Comparison of ENCODE assay signal across 21 cellular contexts in genomic region chr16:78605548-78606097, GRCh38.
A peak's percentile ranks its signal among the peaks of the same experiment; 100 is the strongest.
DNase-seq lines count a peak whose midpoint lies in the region; ATAC-seq and TF ChIP-seq lines count a peak whose summit lies in the region.
"Had no signal": no experiment of that assay in that cellular context is flagged by ENCODE, and none has a peak within 500 bp of the region (broad histone marks: within the 10 kb centered on the region; RNA-seq: fewer than 3 reads in every experiment).

No MANE protein-coding gene starts in this region.

- TF ChIP-seq CTCF in brain (conservative IDR thresholded peaks at IDR 0.05) = no peak

- H3K4me3 Mint-ChIP-seq in brain = peak overlapping the region in 4 of 5 experiments; percentile 8 to 39 (median 26)
- H3K4me3 Mint-ChIP-seq in activated T-cell treated with anti-CD3 and anti-CD28 coated beads, Interleukin-2, amount 50 U/mL, for 4 hours = no peak overlapping the region
- H3K4me3 Mint-ChIP-seq: effector memory CD8-positive, alpha-beta T cell; stimulated activated effector memory CD8-positive, alpha-beta T cell treated with anti-CD3 and anti-CD28 coated beads, Interleukin-12 subunit alpha, Interleukin-12 subunit beta, amount 100 ng/mL, for 72 hours; T-helper 2 cell treated with Interferon-gamma antibody and Interleukin-4, amounts not matched to agents 5 μg/mL and 100 μg/mL, for 36 hours had no signal

- peaks cover 0 to 3% (median 0%) of the 10 kb centered on the region in 5 experiments for H3K9me3 Mint-ChIP-seq in brain
- H3K9me3 Mint-ChIP-seq in activated T-cell treated with anti-CD3 and anti-CD28 coated beads, Interleukin-2, amount 50 U/mL, for 4 hours = no peaks in the 10 kb centered on the region
- H3K9me3 Mint-ChIP-seq: stimulated activated effector memory CD8-positive, alpha-beta T cell treated with anti-CD3 and anti-CD28 coated beads, Interleukin-12 subunit alpha, Interleukin-12 subunit beta, amount 100 ng/mL, for 72 hours; T-helper 2 cell treated with Interferon-gamma antibody and Interleukin-4, amounts not matched to agents 5 μg/mL and 100 μg/mL, for 36 hours had no signal

- peak overlapping the region in 4 of 5 experiments; percentile 1 to 87 (median 56) for H3K27ac Mint-ChIP-seq in brain
- H3K27ac Mint-ChIP-seq: effector memory CD8-positive, alpha-beta T cell; stimulated activated effector memory CD8-positive, alpha-beta T cell treated with anti-CD3 and anti-CD28 coated beads, Interleukin-12 subunit alpha, Interleukin-12 subunit beta, amount 100 ng/mL, for 72 hours; T-helper 2 cell treated with Interferon-gamma antibody and Interleukin-4, amounts not matched to agents 5 μg/mL and 100 μg/mL, for 36 hours had no signal

- peaks cover 73% of the 10 kb centered on the region for H3K4me1 Mint-ChIP-seq in brain
- peaks cover 4% of the 10 kb centered on the region for H3K4me1 Mint-ChIP-seq in activated T-cell treated with anti-CD3 and anti-CD28 coated beads, Interleukin-2, amount 50 U/mL, for 4 hours (ENCODE audit: low read depth)

- ATAC-seq in GM21367 (IDR thresholded peaks at IDR 0.05; ENCODE audit: unreplicated experiment) = no peak
- no peak for ATAC-seq in activated T-cell treated with anti-CD3 and anti-CD28 coated beads, Interleukin-2, amount 50 U/mL, for 4 hours
- ATAC-seq: effector memory CD8-positive, alpha-beta T cell; left lobe of liver; stimulated activated effector memory CD8-positive, alpha-beta T cell treated with anti-CD3 and anti-CD28 coated beads, Interleukin-12 subunit alpha, Interleukin-12 subunit beta, amount 100 ng/mL, for 72 hours had no signal

- no peak for TF ChIP-seq POLR2A in erythroblast (IDR thresholded peaks at IDR 0.05; ENCODE audit: low read length)

- H3K27me3 Mint-ChIP-seq in brain = peaks cover 21% of the 10 kb centered on the region
- H3K27me3 Mint-ChIP-seq in activated T-cell treated with anti-CD3 and anti-CD28 coated beads, Interleukin-2, amount 50 U/mL, for 4 hours (ENCODE audit: low read depth) = no peaks in the 10 kb centered on the region
- H3K27me3 Mint-ChIP-seq: effector memory CD8-positive, alpha-beta T cell had no signal

- peak; percentile 2 for DNase-seq in NCI-H1105 treated with DMSO at 0.1 percent for 48 hours (lab: John Stamatoyannopoulos, UW)
- no peak for DNase-seq in NCI-H1105 (lab: John Stamatoyannopoulos, UW)
- peak; percentile 30 for DNase-seq in medulla oblongata (ENCODE audit: extremely low spot score)
- peak; percentile 26 for DNase-seq in superior temporal gyrus (ENCODE audit: extremely low spot score)
- no peak for DNase-seq in erythroblast (lab: John Stamatoyannopoulos, UW)
- DNase-seq in activated T-cell treated with anti-CD3 and anti-CD28 coated beads, Interleukin-2, amount 50 U/mL, for 4 hours = no peak
- DNase-seq: activated CD8-positive, alpha-beta memory T cell treated with anti-CD3 and anti-CD28 coated beads, Interleukin-2, amount 50 U/mL, for 4 hours; activated gamma-delta T cell; AML-193; brain microvascular endothelial cell; colonic mucosa; effector memory CD8-positive, alpha-beta T cell; SK-N-SH; small intestine; stimulated activated CD4-positive, alpha-beta T cell treated with anti-CD3 and anti-CD28 coated beads, Interleukin-2, amount 100 ng/mL, for 24 hours; WERI-Rb-1 had no signal

- H3K36me3 Mint-ChIP-seq in brain = no peaks in the 10 kb centered on the region
- no peaks in the 10 kb centered on the region for H3K36me3 Mint-ChIP-seq in activated T-cell treated with anti-CD3 and anti-CD28 coated beads, Interleukin-2, amount 50 U/mL, for 4 hours (ENCODE audit: insufficient read depth)
- H3K36me3 Mint-ChIP-seq: stimulated activated effector memory CD8-positive, alpha-beta T cell treated with anti-CD3 and anti-CD28 coated beads, Interleukin-12 subunit alpha, Interleukin-12 subunit beta, amount 100 ng/mL, for 72 hours had no signal

Comparison
In these comparisons a context has a peak if more than half of its experiments do, and no peak if none do; other contexts are left out.
1. DNase-seq: peak in NCI-H1105 treated with DMSO at 0.1 percent for 48 hours (single experiment), medulla oblongata (single experiment) and superior temporal gyrus (single experiment); none in NCI-H1105 (single experiment), erythroblast (0 of 2) and activated T-cell treated with anti-CD3 and anti-CD28 coated beads, Interleukin-2, amount 50 U/mL, for 4 hours (single experiment).